Comparison of ENCODE assay signal across 8 cellular contexts in genomic region chr6:30067460-30068139, GRCh38. TPM values are rescaled to one million over a fixed set of nuclear protein-coding genes. Genes with fewer than 3 reads are reported as not detected.
A peak's percentile ranks its signal among the peaks of the same experiment; 100 is the strongest.
DNase-seq lines count a peak whose midpoint lies in the region; ATAC-seq lines count a peak whose summit lies in the region.

No MANE protein-coding gene starts in this region.

- peaks cover 18% of the 10 kb centered on the region for H3K27me3 Mint-ChIP-seq in activated T-helper 1 cell treated with anti-CD3 and anti-CD28 coated beads, Interleukin-12 subunit alpha, Interleukin-12 subunit beta, Interleukin-2, Interleukin-4 antibody, amounts not matched to agents 30 ng/mL and 10 ng/mL and 1 ng/mL, durations not matched to agents 14 hours and 24 hours and 36 hours (ENCODE audit: insufficient read depth)
- peaks cover 28% of the 10 kb centered on the region for H3K27me3 Mint-ChIP-seq in stimulated activated naive CD8-positive, alpha-beta T cell treated with anti-CD3 and anti-CD28 coated beads, Interleukin-15, amount 100 ng/mL, for 72 hours

- peaks cover 52% of the 10 kb centered on the region for H3K36me3 Mint-ChIP-seq in activated T-helper 1 cell treated with anti-CD3 and anti-CD28 coated beads, Interleukin-12 subunit alpha, Interleukin-12 subunit beta, Interleukin-2, Interleukin-4 antibody, amounts not matched to agents 30 ng/mL and 10 ng/mL and 1 ng/mL, durations not matched to agents 14 hours and 24 hours and 36 hours (ENCODE audit: low read depth)

- H3K4me3 ChIP-seq in iPS-11a (ENCODE audit: low read depth, low read length), result peak overlapping the region; percentile 87

- intact Hi-C loops in activated T-helper 1 cell treated with anti-CD3 and anti-CD28 coated beads, Interleukin-12 subunit alpha, Interleukin-12 subunit beta, Interleukin-2, Interleukin-4 antibody, amounts not matched to agents 30 ng/mL and 10 ng/mL and 1 ng/mL, durations not matched to agents 14 hours and 24 hours and 36 hours (cut with micrococcal nuclease), result loop anchor here (1.0 to 10.0 kb wide), 16 partner anchors 36 to 1203 kb away; partner anchors contain the start of genes GNL1, HLA-A, MRPS18B and PPP1R10

- peaks cover 49% of the 10 kb centered on the region for H3K4me1 Mint-ChIP-seq in activated T-helper 1 cell treated with anti-CD3 and anti-CD28 coated beads, Interleukin-12 subunit alpha, Interleukin-12 subunit beta, Interleukin-2, Interleukin-4 antibody, amounts not matched to agents 30 ng/mL and 10 ng/mL and 1 ng/mL, durations not matched to agents 14 hours and 24 hours and 36 hours (ENCODE audit: low read depth)
- peaks cover 57% of the 10 kb centered on the region for H3K4me1 Mint-ChIP-seq in stimulated activated naive CD8-positive, alpha-beta T cell treated with anti-CD3 and anti-CD28 coated beads, Interleukin-15, amount 100 ng/mL, for 72 hours

- H3K27ac Mint-ChIP-seq in activated T-helper 1 cell treated with anti-CD3 and anti-CD28 coated beads, Interleukin-12 subunit alpha, Interleukin-12 subunit beta, Interleukin-2, Interleukin-4 antibody, amounts not matched to agents 30 ng/mL and 10 ng/mL and 1 ng/mL, durations not matched to agents 14 hours and 24 hours and 36 hours, result peak overlapping the region; percentile 99
- peak overlapping the region; percentile 96 for H3K27ac Mint-ChIP-seq in stimulated activated naive CD8-positive, alpha-beta T cell treated with anti-CD3 and anti-CD28 coated beads, Interleukin-15, amount 100 ng/mL, for 72 hours

- peak; percentile 81 for DNase-seq in NCI-H1105 treated with DMSO at 0.1 percent for 48 hours (lab: John Stamatoyannopoulos, UW)
- no peak for DNase-seq in NCI-H1105 (lab: John Stamatoyannopoulos, UW)
- DNase-seq in activated T-helper 1 cell treated with anti-CD3 and anti-CD28 coated beads, Interleukin-12 subunit alpha, Interleukin-12 subunit beta, Interleukin-2, Interleukin-4 antibody, amounts not matched to agents 30 ng/mL and 10 ng/mL and 1 ng/mL, durations not matched to agents 14 hours and 24 hours and 36 hours (ENCODE audit: low spot score), result no peak
- DNase-seq in stimulated activated naive CD8-positive, alpha-beta T cell treated with anti-CD3 and anti-CD28 coated beads, Interleukin-15, amount 100 ng/mL, for 72 hours, result no peak
- DNase-seq in middle frontal gyrus (ENCODE audit: extremely low spot score, low spot score), result no peak
- DNase-seq in COLO668 (lab: John Stamatoyannopoulos, UW; ENCODE audit: unreplicated experiment), result no peak

- H3K4me3 Mint-ChIP-seq in activated T-helper 1 cell treated with anti-CD3 and anti-CD28 coated beads, Interleukin-12 subunit alpha, Interleukin-12 subunit beta, Interleukin-2, Interleukin-4 antibody, amounts not matched to agents 30 ng/mL and 10 ng/mL and 1 ng/mL, durations not matched to agents 14 hours and 24 hours and 36 hours, result peak overlapping the region; percentile 97
- H3K4me3 Mint-ChIP-seq in stimulated activated naive CD8-positive, alpha-beta T cell treated with anti-CD3 and anti-CD28 coated beads, Interleukin-15, amount 100 ng/mL, for 72 hours, result peak overlapping the region; percentile 90 to 95

- no peak for ATAC-seq in stimulated activated naive CD8-positive, alpha-beta T cell treated with anti-CD3 and anti-CD28 coated beads, Interleukin-15, amount 100 ng/mL, for 72 hours
- no peak for ATAC-seq in GM21717 (IDR thresholded peaks at IDR 0.05; ENCODE audit: unreplicated experiment)

- H3K9me3 Mint-ChIP-seq in activated T-helper 1 cell treated with anti-CD3 and anti-CD28 coated beads, Interleukin-12 subunit alpha, Interleukin-12 subunit beta, Interleukin-2, Interleukin-4 antibody, amounts not matched to agents 30 ng/mL and 10 ng/mL and 1 ng/mL, durations not matched to agents 14 hours and 24 hours and 36 hours, result no peaks in the 10 kb centered on the region
- H3K9me3 Mint-ChIP-seq in stimulated activated naive CD8-positive, alpha-beta T cell treated with anti-CD3 and anti-CD28 coated beads, Interleukin-15, amount 100 ng/mL, for 72 hours, result peaks cover 0 to 5% of the 10 kb centered on the region in 2 donors

RNA-seq across cellular contexts. Expression of gene PPP1R11, which starts 0.6 kb away (rescaled TPM):
- 69.8 and 71.0 TPM in 2 replicates for total RNA-seq in activated T-helper 1 cell treated with anti-CD3 and anti-CD28 coated beads, Interleukin-12 subunit alpha, Interleukin-12 subunit beta, Interleukin-2, Interleukin-4 antibody, amounts not matched to agents 30 ng/mL and 10 ng/mL and 1 ng/mL, durations not matched to agents 14 hours and 24 hours and 36 hours

RNA-seq across cellular contexts. Expression of gene POLR1H, which starts 6.5 kb away (rescaled TPM):
- 79.7 and 82.7 TPM in 2 replicates for total RNA-seq in activated T-helper 1 cell treated with anti-CD3 and anti-CD28 coated beads, Interleukin-12 subunit alpha, Interleukin-12 subunit beta, Interleukin-2, Interleukin-4 antibody, amounts not matched to agents 30 ng/mL and 10 ng/mL and 1 ng/mL, durations not matched to agents 14 hours and 24 hours and 36 hours

RNA-seq across cellular contexts. Expression of gene RNF39, which starts 8.0 kb away (rescaled TPM):
- total RNA-seq in activated T-helper 1 cell treated with anti-CD3 and anti-CD28 coated beads, Interleukin-12 subunit alpha, Interleukin-12 subunit beta, Interleukin-2, Interleukin-4 antibody, amounts not matched to agents 30 ng/mL and 10 ng/mL and 1 ng/mL, durations not matched to agents 14 hours and 24 hours and 36 hours, result not detected in 2 replicates

RNA-seq across cellular contexts. Expression of gene TRIM31, which starts 45.3 kb away (rescaled TPM):
- total RNA-seq in activated T-helper 1 cell treated with anti-CD3 and anti-CD28 coated beads, Interleukin-12 subunit alpha, Interleukin-12 subunit beta, Interleukin-2, Interleukin-4 antibody, amounts not matched to agents 30 ng/mL and 10 ng/mL and 1 ng/mL, durations not matched to agents 14 hours and 24 hours and 36 hours, result not detected in 2 replicates
